21 cellular contexts compared by ENCODE assay signal in the genomic region with DNA sequence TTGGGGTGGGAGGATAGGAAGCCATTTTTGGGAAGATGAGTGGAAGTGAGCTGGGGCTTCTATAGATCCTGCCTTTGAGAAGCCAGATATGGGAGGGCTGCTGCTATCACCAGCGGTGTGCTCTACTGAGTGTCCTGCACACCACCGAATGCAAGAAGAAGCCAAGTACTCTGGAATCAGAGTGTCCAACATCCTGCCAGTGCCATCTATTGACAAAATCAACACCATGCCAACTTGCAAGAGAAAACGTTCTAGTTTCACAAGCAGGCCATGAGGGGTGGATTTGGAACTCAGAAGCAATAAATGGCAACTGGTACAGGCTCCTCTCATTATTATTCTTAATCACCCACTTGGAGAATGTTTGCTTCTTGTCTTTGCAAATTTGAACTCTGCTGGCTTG.
"Had no signal": no experiment of that assay in that cellular context is flagged by ENCODE, and none has a peak within 500 bp of the region (broad histone marks: within the 10 kb centered on the region; RNA-seq: fewer than 3 reads in every experiment).

No MANE protein-coding gene starts in this region.

- H3K36me3 Mint-ChIP-seq: activated naive CD8-positive, alpha-beta T cell treated with anti-CD3 and anti-CD28 coated beads for 36 hours; naive B cell; stimulated activated effector memory CD8-positive, alpha-beta T cell treated with anti-CD3 and anti-CD28 coated beads, Interleukin-12 subunit alpha, Interleukin-12 subunit beta, amount 100 ng/mL, for 72 hours had no signal

- H3K27ac ChIP-seq: psoas muscle, thoracic aorta had no signal

- H3K4me3 Mint-ChIP-seq: activated CD4-positive, alpha-beta T cell treated with anti-CD3 and anti-CD28 coated beads, Interleukin-2, amount 10 ng/mL, durations not matched to agents 24 days and 14 days; activated CD8-positive, alpha-beta T cell treated with anti-CD3 and anti-CD28 coated beads for 36 hours; activated naive CD8-positive, alpha-beta T cell treated with anti-CD3 and anti-CD28 coated beads for 36 hours; activated T-helper 17 cell treated with anti-CD3 and anti-CD28 coated beads, Interleukin-2, amount 50 U/mL, for 72 hours; naive B cell; stimulated activated effector memory CD8-positive, alpha-beta T cell treated with anti-CD3 and anti-CD28 coated beads, Interleukin-12 subunit alpha, Interleukin-12 subunit beta, amount 100 ng/mL, for 72 hours had no signal

- H3K4me3 ChIP-seq: psoas muscle, smooth muscle cell, thoracic aorta had no signal

- H3K27ac Mint-ChIP-seq: activated CD4-positive, alpha-beta T cell treated with anti-CD3 and anti-CD28 coated beads, Interleukin-2, amount 10 ng/mL, durations not matched to agents 24 days and 14 days; activated CD8-positive, alpha-beta T cell treated with anti-CD3 and anti-CD28 coated beads for 36 hours; activated naive CD8-positive, alpha-beta T cell treated with anti-CD3 and anti-CD28 coated beads for 36 hours; activated T-helper 17 cell treated with anti-CD3 and anti-CD28 coated beads, Interleukin-2, amount 50 U/mL, for 72 hours; naive B cell; stimulated activated effector memory CD8-positive, alpha-beta T cell treated with anti-CD3 and anti-CD28 coated beads, Interleukin-12 subunit alpha, Interleukin-12 subunit beta, amount 100 ng/mL, for 72 hours had no signal

- H3K36me3 ChIP-seq: thoracic aorta had no signal

- DNase-seq: activated CD4-positive, alpha-beta T cell treated with anti-CD3 and anti-CD28 coated beads, Interleukin-2, amount 10 ng/mL, durations not matched to agents 24 days and 14 days; activated CD4-positive, CD25-positive, alpha-beta regulatory T cell; activated CD8-positive, alpha-beta T cell treated with anti-CD3 and anti-CD28 coated beads for 36 hours; activated naive CD4-positive, alpha-beta T cell; activated naive CD8-positive, alpha-beta T cell treated with anti-CD3 and anti-CD28 coated beads for 36 hours; activated T-cell treated with anti-CD3 and anti-CD28 coated beads, Interleukin-2, amount 50 U/mL, for 1 hour; amniotic stem cell; foreskin fibroblast; islet precursor cell; left colon; naive B cell; psoas muscle; stimulated activated CD4-positive, alpha-beta T cell treated with anti-CD3 and anti-CD28 coated beads, Interleukin-4, amount 100 ng/mL, for 24 hours; T-helper 1 cell; T-helper 9 cell had no signal

- H3K4me1 ChIP-seq: psoas muscle had no signal

- H3K4me1 Mint-ChIP-seq: activated CD4-positive, alpha-beta T cell treated with anti-CD3 and anti-CD28 coated beads, Interleukin-2, amount 10 ng/mL, durations not matched to agents 24 days and 14 days; activated naive CD8-positive, alpha-beta T cell treated with anti-CD3 and anti-CD28 coated beads for 36 hours; activated T-helper 17 cell treated with anti-CD3 and anti-CD28 coated beads, Interleukin-2, amount 50 U/mL, for 72 hours; naive B cell; stimulated activated effector memory CD8-positive, alpha-beta T cell treated with anti-CD3 and anti-CD28 coated beads, Interleukin-12 subunit alpha, Interleukin-12 subunit beta, amount 100 ng/mL, for 72 hours had no signal

- H3K9me3 Mint-ChIP-seq: activated CD4-positive, alpha-beta T cell treated with anti-CD3 and anti-CD28 coated beads, Interleukin-2, amount 10 ng/mL, durations not matched to agents 24 days and 14 days; activated naive CD8-positive, alpha-beta T cell treated with anti-CD3 and anti-CD28 coated beads for 36 hours; activated T-helper 17 cell treated with anti-CD3 and anti-CD28 coated beads, Interleukin-2, amount 50 U/mL, for 72 hours; stimulated activated effector memory CD8-positive, alpha-beta T cell treated with anti-CD3 and anti-CD28 coated beads, Interleukin-12 subunit alpha, Interleukin-12 subunit beta, amount 100 ng/mL, for 72 hours had no signal

- ATAC-seq: activated CD8-positive, alpha-beta T cell treated with anti-CD3 and anti-CD28 coated beads for 36 hours; activated T-helper 17 cell treated with anti-CD3 and anti-CD28 coated beads, Interleukin-2, amount 50 U/mL, for 72 hours; esophagus mucosa; left colon; psoas muscle; sciatic nerve; stimulated activated effector memory CD8-positive, alpha-beta T cell treated with anti-CD3 and anti-CD28 coated beads, Interleukin-12 subunit alpha, Interleukin-12 subunit beta, amount 100 ng/mL, for 72 hours had no signal

- H3K4me2 ChIP-seq: smooth muscle cell had no signal

- H3K9me3 ChIP-seq: psoas muscle, thoracic aorta had no signal
